1 cellular context compared by ENCODE assay signal in the genomic region with DNA sequence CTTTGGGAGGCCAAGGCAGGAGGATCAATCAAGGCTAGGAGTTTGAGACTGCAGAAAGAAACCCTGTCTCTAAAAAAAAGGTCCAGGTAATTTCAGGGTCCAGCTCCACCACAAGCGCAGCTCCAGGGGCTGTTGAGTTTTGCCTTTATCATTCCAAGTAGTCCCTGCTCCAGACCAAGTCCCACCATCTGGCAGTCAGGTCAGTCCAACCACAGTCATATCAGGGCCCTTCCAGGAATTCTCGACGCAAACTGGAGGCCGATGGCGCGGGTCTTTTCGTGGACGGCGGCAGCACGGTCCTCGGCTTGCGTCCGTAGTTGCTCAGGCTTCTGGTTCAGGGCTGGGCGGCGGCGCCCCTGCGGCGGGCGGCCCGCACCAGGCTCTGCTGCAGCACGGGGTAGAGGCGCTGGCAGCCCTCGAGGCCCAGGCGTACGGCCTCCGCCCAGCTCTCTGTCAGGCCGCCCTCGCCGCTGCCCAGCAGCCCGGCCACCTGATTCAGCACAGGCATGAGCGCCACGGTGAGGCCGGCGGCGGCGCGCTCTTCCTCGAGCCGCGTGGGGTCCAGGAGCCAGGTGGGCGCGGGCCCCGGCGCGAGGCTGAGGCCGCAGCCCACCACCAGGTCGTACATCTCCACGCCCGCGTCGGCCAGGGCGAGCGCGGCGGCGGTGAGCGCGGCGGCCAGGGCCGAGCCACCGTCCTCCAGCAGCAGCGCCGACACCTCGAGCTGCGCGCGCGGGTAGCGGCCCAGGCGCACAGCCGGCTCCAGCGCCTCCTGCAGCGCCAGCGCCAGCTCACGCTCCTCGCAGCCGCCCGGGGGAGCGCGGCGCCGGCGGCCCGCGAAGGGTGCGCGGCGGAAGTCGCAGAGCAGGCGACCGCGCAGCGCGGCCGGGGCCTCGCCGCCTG.
TF ChIP-seq lines count a peak whose summit lies in the region.

No MANE protein-coding gene starts in this region.

TF ChIP-seq in K562, 482 proteins besides CTCF, POLR2A, EP300 and RAD21 (continues in another document):
- TF ChIP-seq CTBP1 (IDR thresholded peaks at IDR 0.05; ENCODE audit: borderline replicate concordance) (peak; percentile 66), HMGN3 (IDR thresholded peaks at IDR 0.05; ENCODE audit: borderline replicate concordance, extremely low read depth, insufficient read length, low read depth, low read length) (peak; percentile 26), BRCA1 (IDR thresholded peaks at IDR 0.05) (no peak), BRCA1 (CRISPR knock-in tag; IDR thresholded peaks at IDR 0.05) (0 out of 2 replicates have a peak, but pooled peaks have one; percentile 80), L3MBTL2 (IDR thresholded peaks at IDR 0.05) (peak; percentile 94), FUS (optimal IDR thresholded peaks at IDR 0.05; ENCODE audit: low read depth, low read length) (peak; percentile 65), RBBP5 (IDR thresholded peaks at IDR 0.05; ENCODE audit: borderline replicate concordance, insufficient read depth, low read length, poor library complexity, severe bottlenecking) (peak; percentile 91), SP1 (CRISPR knock-in tag; IDR thresholded peaks at IDR 0.05) (0 out of 2 replicates have a peak, but pooled peaks have one; percentile 40), ASH1L (IDR thresholded peaks at IDR 0.05; ENCODE audit: borderline replicate concordance, low read depth, partially characterized antibody) (no peak), SAFB2 (IDR thresholded peaks at IDR 0.05; ENCODE audit: borderline replicate concordance, low read depth, low read length, severe bottlenecking) (no peak), ZNF431 (CRISPR knock-in tag; IDR thresholded peaks at IDR 0.05) (0 out of 2 replicates have a peak, but pooled peaks have one; percentile 25), ZNF408 (CRISPR knock-in tag; IDR thresholded peaks at IDR 0.05; ENCODE audit: low read depth) (no peak), U2AF1 (optimal IDR thresholded peaks at IDR 0.05; ENCODE audit: low read depth, low read length) (peak; percentile 50), POLR2H (tag; IDR thresholded peaks at IDR 0.05; ENCODE audit: low read depth) (no peak), ZBTB7A (IDR thresholded peaks at IDR 0.05; ENCODE audit: borderline replicate concordance, control insufficient read depth, low read depth, low read length) (peak; percentile 75; the same call in 1 of the 2 replicates), ETV6 (IDR thresholded peaks at IDR 0.05; ENCODE audit: borderline replicate concordance in 1 of 2, low read depth in 2 of 2, low read length in 1 of 2) (no peak), ETV6 (CRISPR knock-in tag; IDR thresholded peaks at IDR 0.05; ENCODE audit: borderline replicate concordance) (peak; percentile 41; the same call in 1 of the 2 replicates), RBFOX2 (IDR thresholded peaks at IDR 0.05; ENCODE audit: low read depth, low read length) (peak; percentile 54), LEF1 (IDR thresholded peaks at IDR 0.05) (no peak), ZC3H8 (IDR thresholded peaks at IDR 0.05) (no peak), ESRRA (IDR thresholded peaks at IDR 0.05; ENCODE audit: borderline replicate concordance, low read depth) (peak; percentile 12; the same call in 1 of the 2 replicates), NR4A1 (CRISPR knock-in tag; IDR thresholded peaks at IDR 0.05) (no peak), NR4A1 (tag; IDR thresholded peaks at IDR 0.05) (0 out of 2 replicates have a peak, but pooled peaks have one; percentile 30), GATAD2B (IDR thresholded peaks at IDR 0.05; ENCODE audit: borderline replicate concordance) (peak; percentile 64; the same call in 1 of the 2 replicates), SNRNP70 (optimal IDR thresholded peaks at IDR 0.05; ENCODE audit: low read depth, low read length) (no peak), RFX5 (IDR thresholded peaks at IDR 0.05; ENCODE audit: low read depth, low read length) (no peak), MTA3 (IDR thresholded peaks at IDR 0.05; ENCODE audit: borderline replicate concordance) (peak; percentile 65), ZNF232 (CRISPR knock-in tag; IDR thresholded peaks at IDR 0.05) (no peak), ZFX (CRISPR knock-in tag; IDR thresholded peaks at IDR 0.05) (peak; percentile 71), FIP1L1 (IDR thresholded peaks at IDR 0.05; ENCODE audit: low read depth, low read length, poor library complexity, severe bottlenecking) (peak; percentile 67), STAG1 (CRISPR knock-in tag; IDR thresholded peaks at IDR 0.05; ENCODE audit: borderline replicate concordance) (peak; percentile 35), ETV5 (CRISPR knock-in tag; IDR thresholded peaks at IDR 0.05; ENCODE audit: low read depth) (peak; percentile 46; the same call in 1 of the 2 replicates), ZNF263 (CRISPR knock-in tag; IDR thresholded peaks at IDR 0.05; ENCODE audit: borderline replicate concordance) (peak; percentile 21; the same call in 1 of the 2 replicates), KLF1 (tag; IDR thresholded peaks at IDR 0.05) (0 out of 2 replicates have a peak, but pooled peaks have one; percentile 26), ATF1 (CRISPR knock-in tag; IDR thresholded peaks at IDR 0.05) (no peak), ATF1 (tag; IDR thresholded peaks at IDR 0.05) (0 out of 2 replicates have a peak, but pooled peaks have one; percentile 8)
- TF ChIP-seq, protein P1, sequence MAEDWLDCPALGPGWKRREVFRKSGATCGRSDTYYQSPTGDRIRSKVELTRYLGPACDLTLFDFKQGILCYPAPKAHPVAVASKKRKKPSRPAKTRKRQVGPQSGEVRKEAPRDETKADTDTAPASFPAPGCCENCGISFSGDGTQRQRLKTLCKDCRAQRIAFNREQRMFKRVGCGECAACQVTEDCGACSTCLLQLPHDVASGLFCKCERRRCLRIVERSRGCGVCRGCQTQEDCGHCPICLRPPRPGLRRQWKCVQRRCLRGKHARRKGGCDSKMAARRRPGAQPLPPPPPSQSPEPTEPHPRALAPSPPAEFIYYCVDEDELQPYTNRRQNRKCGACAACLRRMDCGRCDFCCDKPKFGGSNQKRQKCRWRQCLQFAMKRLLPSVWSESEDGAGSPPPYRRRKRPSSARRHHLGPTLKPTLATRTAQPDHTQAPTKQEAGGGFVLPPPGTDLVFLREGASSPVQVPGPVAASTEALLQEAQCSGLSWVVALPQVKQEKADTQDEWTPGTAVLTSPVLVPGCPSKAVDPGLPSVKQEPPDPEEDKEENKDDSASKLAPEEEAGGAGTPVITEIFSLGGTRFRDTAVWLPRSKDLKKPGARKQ (CRISPR knock-in tag; IDR thresholded peaks at IDR 0.05): no peak
- TF ChIP-seq, protein P2, sequence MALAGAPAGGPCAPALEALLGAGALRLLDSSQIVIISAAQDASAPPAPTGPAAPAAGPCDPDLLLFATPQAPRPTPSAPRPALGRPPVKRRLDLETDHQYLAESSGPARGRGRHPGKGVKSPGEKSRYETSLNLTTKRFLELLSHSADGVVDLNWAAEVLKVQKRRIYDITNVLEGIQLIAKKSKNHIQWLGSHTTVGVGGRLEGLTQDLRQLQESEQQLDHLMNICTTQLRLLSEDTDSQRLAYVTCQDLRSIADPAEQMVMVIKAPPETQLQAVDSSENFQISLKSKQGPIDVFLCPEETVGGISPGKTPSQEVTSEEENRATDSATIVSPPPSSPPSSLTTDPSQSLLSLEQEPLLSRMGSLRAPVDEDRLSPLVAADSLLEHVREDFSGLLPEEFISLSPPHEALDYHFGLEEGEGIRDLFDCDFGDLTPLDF (CRISPR knock-in tag; IDR thresholded peaks at IDR 0.05): peak; percentile 75; the same call in 1 of the 2 replicates
- TF ChIP-seq, protein P3, sequence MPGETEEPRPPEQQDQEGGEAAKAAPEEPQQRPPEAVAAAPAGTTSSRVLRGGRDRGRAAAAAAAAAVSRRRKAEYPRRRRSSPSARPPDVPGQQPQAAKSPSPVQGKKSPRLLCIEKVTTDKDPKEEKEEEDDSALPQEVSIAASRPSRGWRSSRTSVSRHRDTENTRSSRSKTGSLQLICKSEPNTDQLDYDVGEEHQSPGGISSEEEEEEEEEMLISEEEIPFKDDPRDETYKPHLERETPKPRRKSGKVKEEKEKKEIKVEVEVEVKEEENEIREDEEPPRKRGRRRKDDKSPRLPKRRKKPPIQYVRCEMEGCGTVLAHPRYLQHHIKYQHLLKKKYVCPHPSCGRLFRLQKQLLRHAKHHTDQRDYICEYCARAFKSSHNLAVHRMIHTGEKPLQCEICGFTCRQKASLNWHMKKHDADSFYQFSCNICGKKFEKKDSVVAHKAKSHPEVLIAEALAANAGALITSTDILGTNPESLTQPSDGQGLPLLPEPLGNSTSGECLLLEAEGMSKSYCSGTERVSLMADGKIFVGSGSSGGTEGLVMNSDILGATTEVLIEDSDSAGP (CRISPR knock-in tag; IDR thresholded peaks at IDR 0.05): peak; percentile 62; the same call in 1 of the 2 replicates
- TF ChIP-seq, protein P4, sequence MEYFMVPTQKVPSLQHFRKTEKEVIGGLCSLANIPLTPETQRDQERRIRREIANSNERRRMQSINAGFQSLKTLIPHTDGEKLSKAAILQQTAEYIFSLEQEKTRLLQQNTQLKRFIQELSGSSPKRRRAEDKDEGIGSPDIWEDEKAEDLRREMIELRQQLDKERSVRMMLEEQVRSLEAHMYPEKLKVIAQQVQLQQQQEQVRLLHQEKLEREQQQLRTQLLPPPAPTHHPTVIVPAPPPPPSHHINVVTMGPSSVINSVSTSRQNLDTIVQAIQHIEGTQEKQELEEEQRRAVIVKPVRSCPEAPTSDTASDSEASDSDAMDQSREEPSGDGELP (CRISPR knock-in tag; IDR thresholded peaks at IDR 0.05; ENCODE audit: borderline replicate concordance): 0 out of 2 replicates have a peak, but pooled peaks have one; percentile 42
- TF ChIP-seq, protein P5, sequence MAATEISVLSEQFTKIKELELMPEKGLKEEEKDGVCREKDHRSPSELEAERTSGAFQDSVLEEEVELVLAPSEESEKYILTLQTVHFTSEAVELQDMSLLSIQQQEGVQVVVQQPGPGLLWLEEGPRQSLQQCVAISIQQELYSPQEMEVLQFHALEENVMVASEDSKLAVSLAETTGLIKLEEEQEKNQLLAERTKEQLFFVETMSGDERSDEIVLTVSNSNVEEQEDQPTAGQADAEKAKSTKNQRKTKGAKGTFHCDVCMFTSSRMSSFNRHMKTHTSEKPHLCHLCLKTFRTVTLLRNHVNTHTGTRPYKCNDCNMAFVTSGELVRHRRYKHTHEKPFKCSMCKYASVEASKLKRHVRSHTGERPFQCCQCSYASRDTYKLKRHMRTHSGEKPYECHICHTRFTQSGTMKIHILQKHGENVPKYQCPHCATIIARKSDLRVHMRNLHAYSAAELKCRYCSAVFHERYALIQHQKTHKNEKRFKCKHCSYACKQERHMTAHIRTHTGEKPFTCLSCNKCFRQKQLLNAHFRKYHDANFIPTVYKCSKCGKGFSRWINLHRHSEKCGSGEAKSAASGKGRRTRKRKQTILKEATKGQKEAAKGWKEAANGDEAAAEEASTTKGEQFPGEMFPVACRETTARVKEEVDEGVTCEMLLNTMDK (IDR thresholded peaks at IDR 0.05; ENCODE audit: borderline replicate concordance, insufficient read depth, low read depth, low read length, poor library complexity, severe bottlenecking): peak; percentile 39
- TF ChIP-seq, protein P6, sequence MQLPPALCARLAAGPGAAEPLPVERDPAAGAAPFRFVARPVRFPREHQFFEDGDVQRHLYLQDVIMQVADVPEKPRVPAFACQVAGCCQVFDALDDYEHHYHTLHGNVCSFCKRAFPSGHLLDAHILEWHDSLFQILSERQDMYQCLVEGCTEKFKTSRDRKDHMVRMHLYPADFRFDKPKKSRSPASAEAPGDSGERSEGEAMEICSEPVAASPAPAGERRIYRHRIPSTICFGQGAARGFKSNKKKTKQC (CRISPR knock-in tag; IDR thresholded peaks at IDR 0.05): peak; percentile 78
- TF ChIP-seq, protein P7, sequence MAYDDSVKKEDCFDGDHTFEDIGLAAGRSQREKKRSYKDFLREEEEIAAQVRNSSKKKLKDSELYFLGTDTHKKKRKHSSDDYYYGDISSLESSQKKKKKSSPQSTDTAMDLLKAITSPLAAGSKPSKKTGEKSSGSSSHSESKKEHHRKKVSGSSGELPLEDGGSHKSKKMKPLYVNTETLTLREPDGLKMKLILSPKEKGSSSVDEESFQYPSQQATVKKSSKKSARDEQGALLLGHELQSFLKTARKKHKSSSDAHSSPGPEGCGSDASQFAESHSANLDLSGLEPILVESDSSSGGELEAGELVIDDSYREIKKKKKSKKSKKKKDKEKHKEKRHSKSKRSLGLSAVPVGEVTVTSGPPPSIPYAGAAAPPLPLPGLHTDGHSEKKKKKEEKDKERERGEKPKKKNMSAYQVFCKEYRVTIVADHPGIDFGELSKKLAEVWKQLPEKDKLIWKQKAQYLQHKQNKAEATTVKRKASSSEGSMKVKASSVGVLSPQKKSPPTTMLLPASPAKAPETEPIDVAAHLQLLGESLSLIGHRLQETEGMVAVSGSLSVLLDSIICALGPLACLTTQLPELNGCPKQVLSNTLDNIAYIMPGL (CRISPR knock-in tag; IDR thresholded peaks at IDR 0.05): peak; percentile 83
- TF ChIP-seq, protein P8, sequence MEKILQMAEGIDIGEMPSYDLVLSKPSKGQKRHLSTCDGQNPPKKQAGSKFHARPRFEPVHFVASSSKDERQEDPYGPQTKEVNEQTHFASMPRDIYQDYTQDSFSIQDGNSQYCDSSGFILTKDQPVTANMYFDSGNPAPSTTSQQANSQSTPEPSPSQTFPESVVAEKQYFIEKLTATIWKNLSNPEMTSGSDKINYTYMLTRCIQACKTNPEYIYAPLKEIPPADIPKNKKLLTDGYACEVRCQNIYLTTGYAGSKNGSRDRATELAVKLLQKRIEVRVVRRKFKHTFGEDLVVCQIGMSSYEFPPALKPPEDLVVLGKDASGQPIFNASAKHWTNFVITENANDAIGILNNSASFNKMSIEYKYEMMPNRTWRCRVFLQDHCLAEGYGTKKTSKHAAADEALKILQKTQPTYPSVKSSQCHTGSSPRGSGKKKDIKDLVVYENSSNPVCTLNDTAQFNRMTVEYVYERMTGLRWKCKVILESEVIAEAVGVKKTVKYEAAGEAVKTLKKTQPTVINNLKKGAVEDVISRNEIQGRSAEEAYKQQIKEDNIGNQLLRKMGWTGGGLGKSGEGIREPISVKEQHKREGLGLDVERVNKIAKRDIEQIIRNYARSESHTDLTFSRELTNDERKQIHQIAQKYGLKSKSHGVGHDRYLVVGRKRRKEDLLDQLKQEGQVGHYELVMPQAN (IDR thresholded peaks at IDR 0.05; ENCODE audit: borderline replicate concordance): no peak
- TF ChIP-seq, protein P9, sequence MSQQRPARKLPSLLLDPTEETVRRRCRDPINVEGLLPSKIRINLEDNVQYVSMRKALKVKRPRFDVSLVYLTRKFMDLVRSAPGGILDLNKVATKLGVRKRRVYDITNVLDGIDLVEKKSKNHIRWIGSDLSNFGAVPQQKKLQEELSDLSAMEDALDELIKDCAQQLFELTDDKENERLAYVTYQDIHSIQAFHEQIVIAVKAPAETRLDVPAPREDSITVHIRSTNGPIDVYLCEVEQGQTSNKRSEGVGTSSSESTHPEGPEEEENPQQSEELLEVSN (IDR thresholded peaks at IDR 0.05; ENCODE audit: borderline replicate concordance in 1 of 2, extremely low read depth in 1 of 2, insufficient read depth in 1 of 2, insufficient read length in 1 of 2, low read depth in 1 of 2, low read length in 1 of 2, poor library complexity in 1 of 2, severe bottlenecking in 1 of 2): peak; percentile 53 to 85
